Comparison of ENCODE assay signal across 8 cellular contexts in the genomic region with DNA sequence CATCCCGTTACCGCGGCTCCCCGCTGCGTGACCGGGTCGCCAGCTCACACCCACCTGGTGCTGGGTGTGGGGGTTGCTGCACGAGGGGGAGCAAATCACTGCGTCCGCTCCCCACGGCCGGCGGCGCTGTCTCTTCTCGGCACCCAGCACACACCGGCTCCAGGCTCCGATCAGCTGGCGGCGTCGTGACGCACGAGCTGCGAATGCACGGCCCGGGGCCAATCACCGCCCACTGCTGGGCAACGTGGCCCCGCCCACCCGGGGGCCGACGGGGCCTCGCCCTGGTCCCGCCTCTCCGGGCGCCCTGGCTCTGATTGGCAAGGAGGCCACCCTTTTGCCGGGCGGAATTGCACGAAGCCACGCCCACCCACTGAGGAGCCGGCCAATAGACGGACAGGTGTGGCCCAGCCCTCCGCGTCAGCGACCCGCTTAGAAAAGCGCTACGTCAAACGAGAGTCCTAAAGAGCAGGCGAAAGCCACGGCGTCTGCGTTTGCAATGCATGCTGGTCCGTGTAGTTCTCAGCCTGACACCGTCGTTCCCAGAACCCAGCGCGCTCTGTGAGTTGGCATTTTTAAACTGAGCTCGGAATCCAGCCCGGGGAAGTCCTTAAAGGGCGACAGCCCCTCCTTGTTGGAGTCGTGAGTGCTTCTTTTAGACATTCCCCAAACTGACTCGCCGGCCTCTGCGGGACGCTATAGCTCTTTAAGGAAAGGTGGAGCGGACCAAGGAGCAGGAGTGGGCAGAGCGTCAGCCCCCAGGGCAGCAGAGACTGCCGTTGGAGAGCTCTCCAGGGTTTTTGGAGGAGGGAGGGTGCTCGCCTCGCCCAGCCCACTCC. TPM values are rescaled to one million over a fixed set of nuclear protein-coding genes. Genes with fewer than 3 reads are reported as not detected.
DNase-seq lines count a peak whose midpoint lies in the region; ATAC-seq and TF ChIP-seq lines count a peak whose summit lies in the region.

No MANE protein-coding gene starts in this region.

- no peaks in the 10 kb centered on the region for H3K27me3 ChIP-seq in thyroid gland

- H3K4me3 Mint-ChIP-seq in activated naive CD8-positive, alpha-beta T cell treated with anti-CD3 and anti-CD28 coated beads, Interleukin-2, amount 10 ng/mL, durations not matched to agents 7 days and 5 days = peak overlapping the region; percentile 94
- peak overlapping the region; percentile 94 for H3K4me3 Mint-ChIP-seq in osteocyte (ENCODE audit: unreplicated experiment)

- H3K4me1 ChIP-seq in thyroid gland = peaks cover 12 to 34% of the 10 kb centered on the region in 2 donors

- POLR2A ChIA-PET in GM10248 (lab: Yijun Ruan, JAX) = interaction anchor here (0.6 to 2.4 kb wide), 19 partner anchors 9 to 837 kb away, joined by 3 to 15 read pairs (median 4); a partner anchor contains a TSS
- POLR2A ChIA-PET in activated naive CD8-positive, alpha-beta T cell treated with anti-CD3 and anti-CD28 coated beads, Interleukin-2, amount 10 ng/mL, durations not matched to agents 7 days and 5 days (lab: Charles Lee) = interaction anchor here (0.5 to 3.1 kb wide), 26 partner anchors 9 to 677 kb away, joined by 3 to 25 read pairs (median 3); a partner anchor contains a TSS

- H3K9me3 ChIP-seq in thyroid gland = no peaks in the 10 kb centered on the region

- TF ChIP-seq CTCF in GM10248 (IDR thresholded peaks at IDR 0.05; ENCODE audit: control extremely low read depth, extremely low read depth, low read depth, missing control alignments) = no peak
- TF ChIP-seq CTCF in osteocyte (IDR thresholded peaks at IDR 0.05) = no peak
- TF ChIP-seq CTCF in thyroid gland (IDR thresholded peaks at IDR 0.05) = peak in 1 of 6 experiments; percentile 32

- peak; percentile 76 for ATAC-seq in HG02610 (IDR thresholded peaks at IDR 0.05; ENCODE audit: unreplicated experiment)
- peak; percentile 85 for ATAC-seq in activated naive CD8-positive, alpha-beta T cell treated with anti-CD3 and anti-CD28 coated beads, Interleukin-2, amount 10 ng/mL, durations not matched to agents 7 days and 5 days (ENCODE audit: low read depth)

- intact Hi-C loops in head of caudate nucleus (cut with DNase I) (loop anchor here (2.0 to 10.0 kb wide), 3 partner anchors 31 to 329 kb away; a partner anchor contains a TSS), thyroid gland (cut with DNase I) (loop anchor here (10.0 kb wide), 1 partner anchor 141 kb away; no protein-coding TSS in a partner anchor)

- CTCF ChIA-PET in GM10248 (lab: Yijun Ruan, JAX) = interaction anchor here (0.9 to 2.2 kb wide), 9 partner anchors 9 to 150 kb away, joined by 3 to 9 read pairs (median 4); a partner anchor contains a TSS

- no peaks in the 10 kb centered on the region for H3K9me3 Mint-ChIP-seq in activated naive CD8-positive, alpha-beta T cell treated with anti-CD3 and anti-CD28 coated beads, Interleukin-2, amount 10 ng/mL, durations not matched to agents 7 days and 5 days
- no peaks in the 10 kb centered on the region for H3K9me3 Mint-ChIP-seq in osteocyte (ENCODE audit: unreplicated experiment)

- H3K4me3 ChIP-seq in thyroid gland (replicated peaks in 1 of 3) = peak overlapping the region; percentile 82 to 99 (median 94)

- H3K36me3 Mint-ChIP-seq in activated naive CD8-positive, alpha-beta T cell treated with anti-CD3 and anti-CD28 coated beads, Interleukin-2, amount 10 ng/mL, durations not matched to agents 7 days and 5 days = peaks cover 3% of the 10 kb centered on the region
- peaks cover 15% of the 10 kb centered on the region for H3K36me3 Mint-ChIP-seq in osteocyte (ENCODE audit: unreplicated experiment)

- H3K36me3 ChIP-seq in thyroid gland = peaks cover 19 to 24% of the 10 kb centered on the region in 2 donors

- peaks cover 9% of the 10 kb centered on the region for H3K27me3 Mint-ChIP-seq in activated naive CD8-positive, alpha-beta T cell treated with anti-CD3 and anti-CD28 coated beads, Interleukin-2, amount 10 ng/mL, durations not matched to agents 7 days and 5 days
- no peaks in the 10 kb centered on the region for H3K27me3 Mint-ChIP-seq in osteocyte (ENCODE audit: unreplicated experiment)

- H3K4me1 Mint-ChIP-seq in activated naive CD8-positive, alpha-beta T cell treated with anti-CD3 and anti-CD28 coated beads, Interleukin-2, amount 10 ng/mL, durations not matched to agents 7 days and 5 days = peaks cover 23% of the 10 kb centered on the region
- peaks cover 58% of the 10 kb centered on the region for H3K4me1 Mint-ChIP-seq in osteocyte (ENCODE audit: unreplicated experiment)

- H3K27ac Mint-ChIP-seq in activated naive CD8-positive, alpha-beta T cell treated with anti-CD3 and anti-CD28 coated beads, Interleukin-2, amount 10 ng/mL, durations not matched to agents 7 days and 5 days = peak overlapping the region; percentile 90
- H3K27ac Mint-ChIP-seq in osteocyte (ENCODE audit: unreplicated experiment) = peak overlapping the region; percentile 100

- 0% methylated on average over 4 to 21 of the region's 70 CpGs for WGBS in thyroid gland, 2 donors

- peak overlapping the region; percentile 98 to 100 (median 99) for H3K27ac ChIP-seq in thyroid gland

- peak; percentile 96 to 100 for TF ChIP-seq POLR2A in thyroid gland (IDR thresholded peaks at IDR 0.05)

- DNase-seq in GM10248 (ENCODE audit: extremely low spot score) (peak; percentile 100), NCI-H1092 treated with DMSO at 0.1 percent for 48 hours (lab: John Stamatoyannopoulos, UW) (peak; percentile 96), SKM-1 (lab: John Stamatoyannopoulos, UW; ENCODE audit: unreplicated experiment) (peak; percentile 88), head of caudate nucleus (peak; percentile 99 to 100 (median 100)), osteocyte (ENCODE audit: extremely low spot score, unreplicated experiment) (peak; percentile 100), thyroid gland (peak; percentile 100)
- peak; percentile 100 for DNase-seq in activated naive CD8-positive, alpha-beta T cell treated with anti-CD3 and anti-CD28 coated beads, Interleukin-2, amount 10 ng/mL, durations not matched to agents 7 days and 5 days

RNA-seq across cellular contexts. Expression of a gene that starts 6.1 kb away (rescaled TPM):
- under 1 TPM; 0.20 to 0.30 TPM for total RNA-seq in activated naive CD8-positive, alpha-beta T cell treated with anti-CD3 and anti-CD28 coated beads, Interleukin-2, amount 10 ng/mL, durations not matched to agents 7 days and 5 days
- total RNA-seq in osteocyte = 4.2 and 4.7 TPM in 2 replicates
- 1 to 10 TPM; 1.7 to 5.6 (median 3.7) TPM for total RNA-seq in thyroid gland

RNA-seq across cellular contexts. Expression of a gene that starts 8.2 kb away (rescaled TPM):
- 10 to 100 TPM; 35.8 to 36.7 TPM for total RNA-seq in activated naive CD8-positive, alpha-beta T cell treated with anti-CD3 and anti-CD28 coated beads, Interleukin-2, amount 10 ng/mL, durations not matched to agents 7 days and 5 days
- total RNA-seq in osteocyte = 30.8 and 33.3 TPM in 2 replicates
- 10 to 100 TPM; 25.6 to 31.0 (median 30.3) TPM for total RNA-seq in thyroid gland

RNA-seq across cellular contexts. Expression of a gene that starts 26.4 kb away (rescaled TPM):
- under 1 TPM; 0.23 to 0.33 TPM for total RNA-seq in activated naive CD8-positive, alpha-beta T cell treated with anti-CD3 and anti-CD28 coated beads, Interleukin-2, amount 10 ng/mL, durations not matched to agents 7 days and 5 days
- 0.38 and 0.50 TPM in 2 replicates for total RNA-seq in osteocyte
- total RNA-seq in thyroid gland = 1 to 10 TPM; 4.3 to 9.7 (median 7.1) TPM

RNA-seq across cellular contexts. Expression of a gene that starts 31.6 kb away (rescaled TPM):
- total RNA-seq in activated naive CD8-positive, alpha-beta T cell treated with anti-CD3 and anti-CD28 coated beads, Interleukin-2, amount 10 ng/mL, durations not matched to agents 7 days and 5 days = 100 to 1,000 TPM; 346 to 350 TPM
- total RNA-seq in osteocyte (238 and 262 TPM in 2 replicates), thyroid gland (100 to 1,000 TPM; 181 to 256 (median 242) TPM)

RNA-seq across cellular contexts. Expression of a gene that starts 45.6 kb away (rescaled TPM):
- 1 to 10 TPM; 2.2 to 2.8 TPM for total RNA-seq in activated naive CD8-positive, alpha-beta T cell treated with anti-CD3 and anti-CD28 coated beads, Interleukin-2, amount 10 ng/mL, durations not matched to agents 7 days and 5 days
- total RNA-seq in osteocyte (164 and 175 TPM in 2 replicates), thyroid gland (1,000 to 10,000 TPM in 1 of 4 donors, 100 to 1,000 TPM in 3; 289 to 1,632 (median 420) TPM)

Comparison
In these comparisons a context has a peak if more than half of its experiments do, and no peak if none do; other contexts are left out.
1. Peak in every context shown above with its lines: DNase-seq, ATAC-seq, H3K4me3 ChIP-seq and H3K27ac ChIP-seq.